In the genomic region with DNA sequence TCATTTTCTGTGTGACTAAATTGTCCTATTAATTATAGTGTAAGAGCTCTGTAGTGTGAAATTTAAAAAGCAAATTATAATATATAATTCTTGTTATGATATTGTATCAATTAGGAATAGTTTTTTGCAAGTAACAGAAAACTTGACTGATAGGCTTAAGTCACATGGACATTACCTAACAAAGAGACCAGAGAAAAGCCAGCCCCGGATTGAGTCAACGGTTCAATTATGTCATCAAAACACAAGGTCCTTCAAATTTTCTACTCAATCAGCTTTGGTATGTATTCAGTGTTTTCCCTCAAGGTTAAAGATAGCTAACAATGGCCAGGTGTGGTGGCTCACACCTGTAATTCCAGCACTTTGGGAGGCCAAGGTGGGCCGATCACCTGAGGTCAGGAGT, we compare ENCODE assay signal across 19 cellular contexts.
"Had no signal": no experiment of that assay in that cellular context is flagged by ENCODE, and none has a peak within 500 bp of the region (broad histone marks: within the 10 kb centered on the region; RNA-seq: fewer than 3 reads in every experiment).

No MANE protein-coding gene starts in this region.

- H3K27ac ChIP-seq: cardiac muscle cell, spleen had no signal

- H3K27me3 ChIP-seq: cardiac muscle cell, sigmoid colon, spleen, upper lobe of left lung had no signal

- ATAC-seq: left lobe of liver, natural killer cell, WTC11 had no signal

- H3K4me1 ChIP-seq: spleen had no signal

- DNase-seq: activated CD4-positive, alpha-beta T cell treated with anti-CD3 and anti-CD28 coated beads, Interleukin-2, amount 50 U/mL, for 48 hours; activated CD8-positive, alpha-beta memory T cell treated with anti-CD3 and anti-CD28 coated beads, Interleukin-2, amount 50 U/mL, for 48 hours; activated naive CD4-positive, alpha-beta T cell treated with anti-CD3 and anti-CD28 coated beads for 36 hours; activated naive CD8-positive, alpha-beta T cell treated with anti-CD3 and anti-CD28 coated beads, Interleukin-2, amount 10 ng/mL, durations not matched to agents 7 days and 5 days; activated T-cell treated with anti-CD3 and anti-CD28 coated beads, Interleukin-2, amount 50 U/mL, for 48 hours; amygdala; effector CD4-positive, alpha-beta T cell; foreskin melanocyte; natural killer cell; sigmoid colon; spleen; stimulated activated CD4-positive, alpha-beta T cell treated with anti-CD3 and anti-CD28 coated beads, Interleukin-4, amount 100 ng/mL, for 24 hours; stimulated activated naive CD4-positive, alpha-beta T cell treated with Interleukin-2 at 50 U/mL for 16 hours; upper lobe of left lung had no signal

- FAIRE-seq: endometrium had no signal

- H3K9me3 ChIP-seq: sigmoid colon, spleen, upper lobe of left lung had no signal

- H3K36me3 ChIP-seq: cardiac muscle cell, sigmoid colon, spleen, upper lobe of left lung had no signal

- H3K4me3 ChIP-seq: cardiac muscle cell, lung, sigmoid colon, spleen, upper lobe of left lung had no signal
